In genomic region chr7:106679153-106679931, GRCh38 we compare ENCODE assay signal across 1 cellular context.
TF ChIP-seq lines count a peak whose summit lies in the region.

No MANE protein-coding gene starts in this region.

TF ChIP-seq in K562, 482 proteins besides CTCF, POLR2A, EP300 and RAD21 (continued from another document):
- TF ChIP-seq CHAMP1 (IDR thresholded peaks at IDR 0.05) = peak; percentile 93
TF ChIP-seq in K562: peak in this region for 115.
